Comparison of ENCODE assay signal across 8 cellular contexts in the genomic region with DNA sequence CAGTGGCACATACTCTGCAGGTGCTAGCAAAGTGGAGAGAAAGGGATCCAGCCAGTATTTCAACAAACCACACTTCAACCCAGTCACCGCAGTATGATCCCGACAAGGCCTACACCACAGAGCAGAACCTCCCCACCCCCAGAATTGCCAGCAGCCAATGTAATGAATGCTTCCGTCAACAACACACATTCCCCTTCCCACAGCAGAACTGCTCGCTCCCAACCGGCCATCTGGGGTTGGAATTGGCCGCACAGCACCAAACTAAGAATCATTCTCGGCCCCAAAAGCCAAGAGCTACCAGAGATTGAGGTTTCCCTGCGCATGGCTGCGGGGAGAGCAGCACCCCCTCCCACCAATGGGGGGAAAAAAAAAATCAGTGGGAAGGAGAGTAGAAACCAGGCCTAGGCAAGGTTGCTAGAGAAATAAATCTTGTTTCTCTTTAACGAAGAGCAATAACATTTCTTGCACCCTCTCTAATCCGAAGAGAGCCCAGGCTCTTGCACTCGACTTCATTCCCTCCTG. TPM values are rescaled to one million over a fixed set of nuclear protein-coding genes. Genes with fewer than 3 reads are reported as not detected.
A peak's percentile ranks its signal among the peaks of the same experiment; 100 is the strongest.
DNase-seq lines count a peak whose midpoint lies in the region; ATAC-seq and TF ChIP-seq lines count a peak whose summit lies in the region.

No MANE protein-coding gene starts in this region.

- DNase-seq in AG10803 (ENCODE audit: low read depth) = peak; percentile 84
- DNase-seq in NCI-H526 (lab: John Stamatoyannopoulos, UW) = peak; percentile 86 to 88
- DNase-seq in activated CD8-positive, alpha-beta memory T cell treated with anti-CD3 and anti-CD28 coated beads, Interleukin-2, amount 50 U/mL, for 4 hours = peak; percentile 18
- DNase-seq in mucosa of gallbladder (ENCODE audit: low spot score) = peak; percentile 60

- TF ChIP-seq CTCF in AG10803 (conservative IDR thresholded peaks at IDR 0.05; ENCODE audit: low read length) = no peak

- H3K4me3 ChIP-seq in AG10803 (ENCODE audit: low read length) = peak overlapping the region; percentile 85

- H3K27ac ChIP-seq in temporal lobe (ENCODE audit: low read depth, low read length) = peak overlapping the region; percentile 90

- ATAC-seq in GM21786 (IDR thresholded peaks at IDR 0.05; ENCODE audit: unreplicated experiment) (peak; percentile 10), esophagus mucosa (peak; percentile 63), HG02852 (IDR thresholded peaks at IDR 0.05; ENCODE audit: unreplicated experiment) (no peak)

RNA-seq across cellular contexts. Expression of a gene that starts 1.1 kb away (rescaled TPM):
- total RNA-seq in esophagus mucosa = 31.2 TPM
- 57.0 TPM for total RNA-seq in mucosa of gallbladder
- total RNA-seq in temporal lobe = 25.3 TPM

Comparison
In these comparisons a context has a peak if more than half of its experiments do, and no peak if none do; other contexts are left out.
1. DNase-seq: peak in every context shown above with its lines; median percentile 87 in NCI-H526; 84 in AG10803; 60 in mucosa of gallbladder; 18 in activated CD8-positive, alpha-beta memory T cell treated with anti-CD3 and anti-CD28 coated beads, Interleukin-2, amount 50 U/mL, for 4 hours.